ENCODE assay signal across 3 cellular contexts in genomic region chr3:126749931-126750759, GRCh38.
A peak's percentile ranks its signal among the peaks of the same experiment; 100 is the strongest.
TF ChIP-seq lines count a peak whose summit lies in the region.

No MANE protein-coding gene starts in this region.

TF ChIP-seq in GM23338, 12 proteins besides CTCF, POLR2A, EP300 and RAD21 (continues in another document):
- TF ChIP-seq STAT1 (IDR thresholded peaks at IDR 0.05; ENCODE audit: unreplicated experiment) (no peak), ZNF462 (CRISPR knock-in tag; IDR thresholded peaks at IDR 0.05) (no peak)

TF ChIP-seq in Ishikawa, 13 proteins besides CTCF, POLR2A, EP300 and RAD21:
- peak; percentile 85 for TF ChIP-seq CEBPB (IDR thresholded peaks at IDR 0.05)
- TF ChIP-seq USF1 (IDR thresholded peaks at IDR 0.05) = no peak
- TF ChIP-seq TEAD4 (IDR thresholded peaks at IDR 0.05) = no peak
- no peak for TF ChIP-seq CREB1 (IDR thresholded peaks at IDR 0.05; ENCODE audit: low read depth)
- TF ChIP-seq ZBTB7A (IDR thresholded peaks at IDR 0.05; ENCODE audit: low read depth) = no peak

TF ChIP-seq in H1, 55 proteins besides CTCF, POLR2A, EP300 and RAD21:
- TF ChIP-seq GTF2F1 (IDR thresholded peaks at IDR 0.05; ENCODE audit: borderline replicate concordance, low read depth, low read length) (no peak), E2F6 (IDR thresholded peaks at IDR 0.05) (no peak), SIX5 (IDR thresholded peaks at IDR 0.05; ENCODE audit: low read depth, low read length) (no peak), CEBPB (IDR thresholded peaks at IDR 0.05; ENCODE audit: low read depth, low read length) (peak; percentile 75; the same call in 1 of the 2 replicates)
